ENCODE assay signal across 8 cellular contexts in the genomic region with DNA sequence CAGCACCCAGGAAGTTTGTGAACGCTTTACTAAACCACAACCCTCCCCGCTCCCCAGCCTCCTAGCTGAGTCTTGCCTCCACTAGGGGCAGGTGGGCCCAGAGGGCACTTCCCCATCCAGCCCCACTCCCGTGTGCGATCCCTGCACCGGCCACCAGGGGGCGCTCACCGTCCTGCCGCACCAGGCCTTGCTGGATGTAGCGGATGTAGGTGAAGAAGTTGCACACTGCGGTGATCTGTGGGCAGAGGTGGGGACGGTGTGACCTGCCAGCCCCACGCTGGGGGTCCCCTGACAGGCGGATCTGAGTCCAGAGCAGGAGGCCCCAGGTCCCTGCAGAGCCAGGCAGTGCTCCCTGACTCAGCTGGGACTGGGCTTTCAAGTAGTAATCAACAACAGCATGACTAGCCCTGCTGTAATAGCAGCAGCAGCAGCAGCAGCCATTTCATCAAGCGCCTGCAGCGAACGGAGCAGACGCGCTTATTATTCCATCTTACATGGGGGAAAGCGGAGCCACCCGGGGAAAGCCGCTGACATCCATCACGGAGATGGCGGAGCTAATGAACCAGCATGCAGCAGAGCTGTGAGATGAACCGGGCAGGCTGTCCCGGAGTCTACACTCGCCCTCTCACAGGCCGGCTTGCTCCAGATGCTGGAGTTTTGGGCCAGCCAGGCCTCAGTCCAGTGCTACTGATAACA. TPM values are rescaled to one million over a fixed set of nuclear protein-coding genes. Genes with fewer than 3 reads are reported as not detected.
DNase-seq lines count a peak whose midpoint lies in the region; ATAC-seq and TF ChIP-seq lines count a peak whose summit lies in the region.

No MANE protein-coding gene starts in this region.

- no peak for TF ChIP-seq POLR2A in esophagus squamous epithelium (IDR thresholded peaks at IDR 0.05)

- H3K36me3 ChIP-seq in CD4-positive, CD25-positive, alpha-beta regulatory T cell (ENCODE audit: control insufficient read depth, insufficient read depth, low read length): no peaks in the 10 kb centered on the region
- H3K36me3 ChIP-seq in KMS-11 (ENCODE audit: insufficient read depth) (no peaks in the 10 kb centered on the region), esophagus squamous epithelium (peaks cover 0 to 11% (median 0%) of the 10 kb centered on the region in 3 donors)

- no peak overlapping the region for H3K27ac ChIP-seq in CD4-positive, CD25-positive, alpha-beta regulatory T cell (ENCODE audit: insufficient read depth, low read length, poor library complexity, severe bottlenecking)
- H3K27ac ChIP-seq in KMS-11 (no peak overlapping the region), esophagus squamous epithelium (peak overlapping the region in 2 of 4 donors; percentile 16 to 34)

- peak; percentile 83 to 90 (median 86) for DNase-seq in CD4-positive, CD25-positive, alpha-beta regulatory T cell
- DNase-seq in GM20000 (ENCODE audit: low spot score) (peak; percentile 95), esophagus squamous epithelium (lab: John Stamatoyannopoulos, UW) (peak; percentile 49)
- peak; percentile 97 for DNase-seq in activated T-cell treated with anti-CD3 and anti-CD28 coated beads, Interleukin-2, amount 50 U/mL, for 1 hour
- peak; percentile 85 for DNase-seq in stimulated activated naive CD4-positive, alpha-beta T cell treated with Interleukin-2 at 50 U/mL for 16 hours (lab: John Stamatoyannopoulos, UW)

- no peaks in the 10 kb centered on the region for H3K27me3 ChIP-seq in CD4-positive, CD25-positive, alpha-beta regulatory T cell (ENCODE audit: control insufficient read depth, insufficient read depth, low read length)
- H3K27me3 ChIP-seq in KMS-11 (ENCODE audit: insufficient read depth, low read depth) (no peaks in the 10 kb centered on the region), esophagus squamous epithelium (peaks cover 0 to 4% (median 0%) of the 10 kb centered on the region in 4 donors)

- H3K27ac Mint-ChIP-seq in CD4-positive, CD25-positive, alpha-beta regulatory T cell: peak overlapping the region; percentile 39 to 84 (median 47)
- peak overlapping the region; percentile 66 to 95 (median 93) for H3K27ac Mint-ChIP-seq in nephron

- no peaks in the 10 kb centered on the region for H3K9me3 ChIP-seq in CD4-positive, CD25-positive, alpha-beta regulatory T cell (ENCODE audit: control insufficient read depth in 2 of 2, low read length in 2 of 2)
- H3K9me3 ChIP-seq in esophagus squamous epithelium: no peaks in the 10 kb centered on the region

- ATAC-seq in CD4-positive, CD25-positive, alpha-beta regulatory T cell (ENCODE audit: low read depth in 2 of 2): peak; percentile 89 to 91

- peak overlapping the region; percentile 47; the same call in 1 of the 2 replicates for H2AFZ ChIP-seq in KMS-11 (ENCODE audit: low read depth)

- H4K20me1 ChIP-seq in KMS-11 (ENCODE audit: insufficient read depth): no peaks in the 10 kb centered on the region

- peaks cover 8% of the 10 kb centered on the region for H3K4me1 ChIP-seq in CD4-positive, CD25-positive, alpha-beta regulatory T cell (ENCODE audit: control insufficient read depth, insufficient read depth, low read length, poor library complexity, severe bottlenecking)
- H3K4me1 ChIP-seq in KMS-11 (ENCODE audit: low read depth, poor library complexity, severe bottlenecking): peaks cover 13% of the 10 kb centered on the region
- peaks cover 0 to 21% (median 0%) of the 10 kb centered on the region in 3 donors for H3K4me1 ChIP-seq in esophagus squamous epithelium

- H3K4me3 Mint-ChIP-seq in CD4-positive, CD25-positive, alpha-beta regulatory T cell: peak overlapping the region in 1 of 4 donors; percentile 73
- no peak overlapping the region for H3K4me3 Mint-ChIP-seq in nephron

- H3K4me3 ChIP-seq in CD4-positive, CD25-positive, alpha-beta regulatory T cell (ENCODE audit: low read depth, low read length): no peak overlapping the region
- H3K4me3 ChIP-seq in KMS-11 (IDR thresholded peaks at IDR 0.05; ENCODE audit: insufficient read depth, low read depth, low read length) (no peak overlapping the region), esophagus squamous epithelium (no peak overlapping the region)

- H3K9me3 Mint-ChIP-seq in CD4-positive, CD25-positive, alpha-beta regulatory T cell: no peaks in the 10 kb centered on the region
- H3K9me3 Mint-ChIP-seq in nephron: no peaks in the 10 kb centered on the region

- H3K4me2 ChIP-seq in KMS-11: no peak overlapping the region

- H3K4me1 Mint-ChIP-seq in CD4-positive, CD25-positive, alpha-beta regulatory T cell: peaks cover 3 to 7% (median 5%) of the 10 kb centered on the region in 4 donors
- peaks cover 8% of the 10 kb centered on the region for H3K4me1 Mint-ChIP-seq in nephron

- TF ChIP-seq CTCF in GM20000 (IDR thresholded peaks at IDR 0.05; ENCODE audit: extremely low read depth, missing control alignments) (peak; percentile 100), KMS-11 (conservative IDR thresholded peaks at IDR 0.05; ENCODE audit: low read depth, low read length) (peak; percentile 97), esophagus squamous epithelium (IDR thresholded peaks at IDR 0.05) (peak; percentile 98 to 100 (median 100)), nephron (IDR thresholded peaks at IDR 0.05; ENCODE audit: unreplicated experiment in 3 of 3) (peak; percentile 99 to 100 (median 99))

- WGBS in esophagus squamous epithelium, 2 donors: 18% methylated on average over 3 of the region's 27 CpGs; no CpG with 5 or more reads in 1 of the 2 donors

- H3K79me2 ChIP-seq in KMS-11 (ENCODE audit: insufficient read depth, low read depth): no peaks in the 10 kb centered on the region

- H3K9ac ChIP-seq in KMS-11: no peak overlapping the region

- no peaks in the 10 kb centered on the region for H3K36me3 Mint-ChIP-seq in CD4-positive, CD25-positive, alpha-beta regulatory T cell
- peaks cover 21% of the 10 kb centered on the region for H3K36me3 Mint-ChIP-seq in nephron (ENCODE audit: low read depth)

- H3K27me3 Mint-ChIP-seq in CD4-positive, CD25-positive, alpha-beta regulatory T cell: peaks cover 10% of the 10 kb centered on the region
- no peaks in the 10 kb centered on the region for H3K27me3 Mint-ChIP-seq in nephron (ENCODE audit: low read depth)

- intact Hi-C loops in esophagus squamous epithelium (cut with DNase I): loop anchor here (2.0 to 5.0 kb wide), 3 partner anchors 48 to 183 kb away; no protein-coding TSS in a partner anchor

TF ChIP-seq in PFSK-1, 5 proteins besides CTCF, POLR2A, EP300 and RAD21:
- no peak for TF ChIP-seq POLR2AphosphoS5 (IDR thresholded peaks at IDR 0.05; ENCODE audit: low read depth, low read length)
- peak; percentile 79 for TF ChIP-seq FOXP2 (optimal IDR thresholded peaks at IDR 0.05; ENCODE audit: borderline replicate concordance, extremely low read depth, extremely low read length, insufficient read depth)
- TF ChIP-seq TAF1 (IDR thresholded peaks at IDR 0.05; ENCODE audit: borderline replicate concordance, insufficient read depth, low read length): no peak
- TF ChIP-seq SIN3A (IDR thresholded peaks at IDR 0.05; ENCODE audit: borderline replicate concordance, insufficient read depth, low read length): no peak
- TF ChIP-seq, protein P1, sequence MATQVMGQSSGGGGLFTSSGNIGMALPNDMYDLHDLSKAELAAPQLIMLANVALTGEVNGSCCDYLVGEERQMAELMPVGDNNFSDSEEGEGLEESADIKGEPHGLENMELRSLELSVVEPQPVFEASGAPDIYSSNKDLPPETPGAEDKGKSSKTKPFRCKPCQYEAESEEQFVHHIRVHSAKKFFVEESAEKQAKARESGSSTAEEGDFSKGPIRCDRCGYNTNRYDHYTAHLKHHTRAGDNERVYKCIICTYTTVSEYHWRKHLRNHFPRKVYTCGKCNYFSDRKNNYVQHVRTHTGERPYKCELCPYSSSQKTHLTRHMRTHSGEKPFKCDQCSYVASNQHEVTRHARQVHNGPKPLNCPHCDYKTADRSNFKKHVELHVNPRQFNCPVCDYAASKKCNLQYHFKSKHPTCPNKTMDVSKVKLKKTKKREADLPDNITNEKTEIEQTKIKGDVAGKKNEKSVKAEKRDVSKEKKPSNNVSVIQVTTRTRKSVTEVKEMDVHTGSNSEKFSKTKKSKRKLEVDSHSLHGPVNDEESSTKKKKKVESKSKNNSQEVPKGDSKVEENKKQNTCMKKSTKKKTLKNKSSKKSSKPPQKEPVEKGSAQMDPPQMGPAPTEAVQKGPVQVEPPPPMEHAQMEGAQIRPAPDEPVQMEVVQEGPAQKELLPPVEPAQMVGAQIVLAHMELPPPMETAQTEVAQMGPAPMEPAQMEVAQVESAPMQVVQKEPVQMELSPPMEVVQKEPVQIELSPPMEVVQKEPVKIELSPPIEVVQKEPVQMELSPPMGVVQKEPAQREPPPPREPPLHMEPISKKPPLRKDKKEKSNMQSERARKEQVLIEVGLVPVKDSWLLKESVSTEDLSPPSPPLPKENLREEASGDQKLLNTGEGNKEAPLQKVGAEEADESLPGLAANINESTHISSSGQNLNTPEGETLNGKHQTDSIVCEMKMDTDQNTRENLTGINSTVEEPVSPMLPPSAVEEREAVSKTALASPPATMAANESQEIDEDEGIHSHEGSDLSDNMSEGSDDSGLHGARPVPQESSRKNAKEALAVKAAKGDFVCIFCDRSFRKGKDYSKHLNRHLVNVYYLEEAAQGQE (IDR thresholded peaks at IDR 0.05; ENCODE audit: insufficient read depth in 1 of 2, low read depth in 2 of 2, low read length in 2 of 2): 0 out of 4 replicates have a peak, but pooled peaks of 1 of the 2 experiments have one; percentile 7

RNA-seq across cellular contexts. Expression of gene FADS3, which starts 7.9 kb away (rescaled TPM):
- 15.8 TPM for total RNA-seq in CD4-positive, CD25-positive, alpha-beta regulatory T cell
- polyA plus RNA-seq in CD4-positive, CD25-positive, alpha-beta regulatory T cell: 1 to 10 TPM in 3 of 4 donors, under 1 TPM in 1; 0.87 to 2.1 (median 1.3) TPM
- 47.0 TPM for polyA plus RNA-seq in PFSK-1 (2012; ENCODE audit: insufficient read length, low read depth)
- total RNA-seq in esophagus squamous epithelium: 10 to 100 TPM in 1 of 4 donors, 1 to 10 TPM in 3; 6.1 to 16.0 (median 7.1) TPM

RNA-seq across cellular contexts. Expression of gene RAB3IL1, which starts 18.1 kb away (rescaled TPM):
- total RNA-seq in CD4-positive, CD25-positive, alpha-beta regulatory T cell: not detected
- not detected for polyA plus RNA-seq in CD4-positive, CD25-positive, alpha-beta regulatory T cell
- polyA plus RNA-seq in PFSK-1 (2012; ENCODE audit: insufficient read length, low read depth): 130 TPM
- 10 to 100 TPM in 1 of 4 donors, 1 to 10 TPM in 2, under 1 TPM in 1; 0.15 to 10.3 (median 5.0) TPM for total RNA-seq in esophagus squamous epithelium

RNA-seq across cellular contexts. Expression of gene BEST1, which starts 50.9 kb away (rescaled TPM):
- 0.15 TPM for total RNA-seq in CD4-positive, CD25-positive, alpha-beta regulatory T cell
- polyA plus RNA-seq in CD4-positive, CD25-positive, alpha-beta regulatory T cell: 1 to 10 TPM; 1.2 to 1.8 (median 1.5) TPM
- 7.5 TPM for polyA plus RNA-seq in PFSK-1 (2012; ENCODE audit: insufficient read length, low read depth)
- total RNA-seq in esophagus squamous epithelium: 1 to 10 TPM in 1 of 4 donors, under 1 TPM in 3; 0.08 to 2.7 (median 0.39) TPM
